ENCODE assay signal across 10 cellular contexts in the genomic region with DNA sequence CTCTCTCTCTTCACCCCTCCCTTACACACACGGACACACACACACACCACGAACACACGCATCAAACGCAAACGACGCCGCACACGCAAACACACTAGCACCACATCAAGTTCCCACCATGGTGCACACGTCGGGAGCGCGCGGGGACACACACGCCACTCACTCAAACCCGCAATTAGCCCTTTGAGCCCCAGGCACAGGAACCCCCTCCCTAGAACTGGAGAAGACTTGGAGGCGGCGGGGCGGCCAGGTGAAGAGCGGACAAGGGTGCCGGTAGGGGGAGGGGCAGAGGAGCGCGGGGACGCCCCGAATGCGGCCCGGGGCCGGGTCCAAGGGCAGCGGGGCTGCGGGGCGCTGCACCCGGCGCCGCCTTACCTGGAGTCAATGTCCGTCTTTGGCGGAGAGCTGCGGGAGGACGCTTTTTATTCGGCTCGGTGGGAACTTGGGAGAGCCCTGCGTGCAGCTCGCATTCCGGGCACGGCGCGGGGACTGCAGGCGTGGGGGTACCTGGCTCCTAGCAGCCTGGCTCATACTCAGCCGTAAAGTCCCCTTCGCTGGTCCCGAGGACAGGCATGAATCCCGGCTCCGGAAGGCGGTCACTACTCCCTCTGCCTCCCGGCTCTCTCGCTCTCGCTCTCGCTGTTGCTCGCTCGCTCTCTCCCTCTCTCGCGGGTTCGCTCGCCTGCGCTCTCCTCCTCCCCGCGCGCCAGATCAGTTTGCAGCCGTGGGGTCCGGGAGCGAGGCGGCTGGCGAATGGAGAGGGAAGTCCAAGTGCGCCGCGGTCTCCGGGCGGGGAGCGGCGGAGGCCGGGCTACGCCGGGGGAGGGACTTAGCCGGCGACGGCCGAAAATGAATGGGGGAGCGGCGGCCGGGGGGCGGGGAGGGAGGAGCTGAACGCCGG. TPM values are rescaled to one million over a fixed set of nuclear protein-coding genes. Genes with fewer than 3 reads are reported as not detected.
A peak's percentile ranks its signal among the peaks of the same experiment; 100 is the strongest.
DNase-seq lines count a peak whose midpoint lies in the region; ATAC-seq and TF ChIP-seq lines count a peak whose summit lies in the region.
"Had no signal": no experiment of that assay in that cellular context is flagged by ENCODE, and none has a peak within 500 bp of the region (broad histone marks: within the 10 kb centered on the region; RNA-seq: fewer than 3 reads in every experiment).

A gene with protein sequence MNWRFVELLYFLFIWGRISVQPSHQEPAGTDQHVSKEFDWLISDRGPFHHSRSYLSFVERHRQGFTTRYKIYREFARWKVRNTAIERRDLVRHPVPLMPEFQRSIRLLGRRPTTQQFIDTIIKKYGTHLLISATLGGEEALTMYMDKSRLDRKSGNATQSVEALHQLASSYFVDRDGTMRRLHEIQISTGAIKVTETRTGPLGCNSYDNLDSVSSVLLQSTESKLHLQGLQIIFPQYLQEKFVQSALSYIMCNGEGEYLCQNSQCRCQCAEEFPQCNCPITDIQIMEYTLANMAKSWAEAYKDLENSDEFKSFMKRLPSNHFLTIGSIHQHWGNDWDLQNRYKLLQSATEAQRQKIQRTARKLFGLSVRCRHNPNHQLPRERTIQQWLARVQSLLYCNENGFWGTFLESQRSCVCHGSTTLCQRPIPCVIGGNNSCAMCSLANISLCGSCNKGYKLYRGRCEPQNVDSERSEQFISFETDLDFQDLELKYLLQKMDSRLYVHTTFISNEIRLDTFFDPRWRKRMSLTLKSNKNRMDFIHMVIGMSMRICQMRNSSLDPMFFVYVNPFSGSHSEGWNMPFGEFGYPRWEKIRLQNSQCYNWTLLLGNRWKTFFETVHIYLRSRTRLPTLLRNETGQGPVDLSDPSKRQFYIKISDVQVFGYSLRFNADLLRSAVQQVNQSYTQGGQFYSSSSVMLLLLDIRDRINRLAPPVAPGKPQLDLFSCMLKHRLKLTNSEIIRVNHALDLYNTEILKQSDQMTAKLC (minus strand): TSS at position 755 of the 901 bp plus-strand sequence. CDS start 56,080 bp downstream, outside the sequence.

- H3K4me3 ChIP-seq in MG63 (peak within 1 kb of the TSS; percentile 47), right atrium auricular region (peak within 1 kb of the TSS; percentile 41 to 50), rectal smooth muscle tissue (ENCODE audit: low read length) (peak within 1 kb of the TSS; percentile 42)
- H3K4me3 ChIP-seq: K562 had no signal

- H3K4me1 Mint-ChIP-seq in WTC11, result peaks cover 55% of the 10 kb centered on the region

- H3K4me3 Mint-ChIP-seq in WTC11, result peak within 1 kb of the TSS; percentile 95

- H3K9me3 ChIP-seq in MG63, result no peaks in the 10 kb centered on the region
- H3K9me3 ChIP-seq in right atrium auricular region, result no peaks in the 10 kb centered on the region

- ATAC-seq in WTC11 (peak; percentile 65), HG03571 (IDR thresholded peaks at IDR 0.05; ENCODE audit: unreplicated experiment) (no peak), GM18519 (IDR thresholded peaks at IDR 0.05; ENCODE audit: low FRiP score, unreplicated experiment) (no peak)
- ATAC-seq: K562 had no signal

- CTCF ChIA-PET in WTC11 (lab: Charles Lee), result interaction anchor here (1.0 to 3.4 kb wide), 3 partner anchors 85 to 773 kb away, joined by 3 to 20 read pairs (median 6); no protein-coding TSS in a partner anchor
- CTCF ChIA-PET in HEK293T (lab: Yijun Ruan, JAX), result no interaction called here

- peaks cover 0 to 15% of the 10 kb centered on the region in 2 donors for H3K4me1 ChIP-seq in right atrium auricular region
- no peaks in the 10 kb centered on the region for H3K4me1 ChIP-seq in rectal smooth muscle tissue (ENCODE audit: control insufficient read depth, insufficient read depth, low read length)

- H3K9ac ChIP-seq in rectal smooth muscle tissue (ENCODE audit: low read length), result no peak within 1 kb of the TSS

- POLR2A ChIA-PET in WTC11 (lab: Charles Lee) (no interaction called here), HEK293T (lab: Yijun Ruan, JAX) (no interaction called here)

- no peaks in the 10 kb centered on the region for H3K36me3 ChIP-seq in MG63
- no peaks in the 10 kb centered on the region for H3K36me3 ChIP-seq in right atrium auricular region
- no peaks in the 10 kb centered on the region for H3K36me3 ChIP-seq in rectal smooth muscle tissue (ENCODE audit: control insufficient read depth, insufficient read depth, low read length)

- H3K27ac Mint-ChIP-seq in WTC11, result no peak within 1 kb of the TSS

- no peaks in the 10 kb centered on the region for H3K9me3 Mint-ChIP-seq in WTC11

- peak; percentile 64 for DNase-seq in MG63
- peak; percentile 77 for DNase-seq in WTC11 (ENCODE audit: low spot score)
- DNase-seq in right atrium auricular region (ENCODE audit: low spot score), result no peak
- DNase-seq in HEK293T (ENCODE audit: extremely low spot score), result no peak
- DNase-seq in stimulated activated CD4-positive, alpha-beta T cell treated with anti-CD3 and anti-CD28 coated beads, Interleukin-4, amount 100 ng/mL, for 4 hours, result no peak

- TF ChIP-seq CTCF in WTC11 (IDR thresholded peaks at IDR 0.05), result no peak
- TF ChIP-seq CTCF in right atrium auricular region (IDR thresholded peaks at IDR 0.05), result no peak

- H3K36me3 Mint-ChIP-seq in WTC11, result no peaks in the 10 kb centered on the region; the same call in none of the 2 replicates

- H3K27me3 ChIP-seq in MG63 (peaks cover 17% of the 10 kb centered on the region), right atrium auricular region (peaks cover 0 to 9% of the 10 kb centered on the region in 2 donors), rectal smooth muscle tissue (ENCODE audit: control insufficient read depth, insufficient read depth, low read length) (peaks cover 14% of the 10 kb centered on the region)

- peaks cover 47% of the 10 kb centered on the region for H3K27me3 Mint-ChIP-seq in WTC11 (ENCODE audit: low read depth)

- H3K27ac ChIP-seq in right atrium auricular region (no peak within 1 kb of the TSS), rectal smooth muscle tissue (ENCODE audit: low read depth, low read length) (no peak within 1 kb of the TSS)

TF ChIP-seq in WTC11, 78 proteins besides CTCF, POLR2A, EP300 and RAD21 (continues in another document):
- TF ChIP-seq TEAD4 (CRISPR knock-in tag; IDR thresholded peaks at IDR 0.05), result no peak

TF ChIP-seq in HEK293T, 16 proteins besides CTCF, POLR2A, EP300 and RAD21:
- TF ChIP-seq SUZ12 (IDR thresholded peaks at IDR 0.05), result no peak
- no peak for TF ChIP-seq L3MBTL2 (conservative IDR thresholded peaks at IDR 0.05)
- no peak for TF ChIP-seq ZNF384 (IDR thresholded peaks at IDR 0.05)
- no peak for TF ChIP-seq FOXA1 (IDR thresholded peaks at IDR 0.05)
- TF ChIP-seq HDGF (IDR thresholded peaks at IDR 0.05; ENCODE audit: borderline replicate concordance), result no peak
- TF ChIP-seq FOXK2 (IDR thresholded peaks at IDR 0.05), result no peak
- TF ChIP-seq, protein P1, sequence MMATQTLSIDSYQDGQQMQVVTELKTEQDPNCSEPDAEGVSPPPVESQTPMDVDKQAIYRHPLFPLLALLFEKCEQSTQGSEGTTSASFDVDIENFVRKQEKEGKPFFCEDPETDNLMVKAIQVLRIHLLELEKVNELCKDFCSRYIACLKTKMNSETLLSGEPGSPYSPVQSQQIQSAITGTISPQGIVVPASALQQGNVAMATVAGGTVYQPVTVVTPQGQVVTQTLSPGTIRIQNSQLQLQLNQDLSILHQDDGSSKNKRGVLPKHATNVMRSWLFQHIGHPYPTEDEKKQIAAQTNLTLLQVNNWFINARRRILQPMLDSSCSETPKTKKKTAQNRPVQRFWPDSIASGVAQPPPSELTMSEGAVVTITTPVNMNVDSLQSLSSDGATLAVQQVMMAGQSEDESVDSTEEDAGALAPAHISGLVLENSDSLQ (IDR thresholded peaks at IDR 0.05), result no peak
- no peak for TF ChIP-seq BHLHE40 (IDR thresholded peaks at IDR 0.05; ENCODE audit: borderline replicate concordance)
- TF ChIP-seq ELF4 (IDR thresholded peaks at IDR 0.05), result no peak
- TF ChIP-seq LEF1 (IDR thresholded peaks at IDR 0.05; ENCODE audit: borderline replicate concordance), result no peak
- no peak for TF ChIP-seq FOXM1 (IDR thresholded peaks at IDR 0.05; ENCODE audit: borderline replicate concordance)
- no peak for TF ChIP-seq CTBP1 (IDR thresholded peaks at IDR 0.05; ENCODE audit: borderline replicate concordance)
- TF ChIP-seq ARNT (IDR thresholded peaks at IDR 0.05), result no peak
- no peak for TF ChIP-seq TARDBP (IDR thresholded peaks at IDR 0.05)
- TF ChIP-seq SP1 (IDR thresholded peaks at IDR 0.05), result no peak
- no peak for TF ChIP-seq NFRKB (IDR thresholded peaks at IDR 0.05)
TF ChIP-seq in HEK293T: peak in this region for 0.

RNA-seq across cellular contexts. Expression of the gene that starts here (rescaled TPM):
- total RNA-seq in MG63 (2014; rRNA removed; shearing (Covaris generic); ENCODE audit: low replicate concordance), result 0.49 TPM in 1 of 2 replicates, not detected in the other
- total RNA-seq in WTC11 (2021), result 16.4 to 19.5 TPM (median 18.4 TPM) in 3 replicates
- 1 to 10 TPM in 1 of 2 donors, under 1 TPM in 1; 0.78 to 2.0 TPM for total RNA-seq in right atrium auricular region
- total RNA-seq: K562, mononuclear cell had no signal

Comparison
In these comparisons a context has a peak if more than half of its experiments do, and no peak if none do; other contexts are left out.
1. Peak in DNase-seq and H3K4me3 ChIP-seq in MG63; RNA of the gene not detected or under 1 TPM.